24 cellular contexts compared by ENCODE assay signal in genomic region chrX:124226129-124226528, GRCh38.
DNase-seq lines count a peak whose midpoint lies in the region; ATAC-seq and TF ChIP-seq lines count a peak whose summit lies in the region.
"Had no signal": no experiment of that assay in that cellular context is flagged by ENCODE, and none has a peak within 500 bp of the region (broad histone marks: within the 10 kb centered on the region; RNA-seq: fewer than 3 reads in every experiment).

No MANE protein-coding gene starts in this region.

- H3K27ac ChIP-seq in DND-41 (ENCODE audit: low read length) (peak overlapping the region; percentile 47), foreskin keratinocyte (no peak overlapping the region)
- H3K27ac ChIP-seq: C4-2B, cardiac muscle cell, parathyroid adenoma, sigmoid colon, thoracic aorta had no signal

- H3K4me1 Mint-ChIP-seq in activated CD8-positive, alpha-beta memory T cell treated with anti-CD3 and anti-CD28 coated beads, Interleukin-2, amount 10 ng/mL, durations not matched to agents 7 days and 5 days = peaks cover 29% of the 10 kb centered on the region
- H3K4me1 Mint-ChIP-seq: stimulated activated memory B cell treated with anti-CD40 and anti-IgM and Interleukin-4, amounts not matched to agents 10 μg/mL and 1 μg/mL and 100 μg/mL, for 72 hours had no signal

- H3K9me3 ChIP-seq in DND-41 (ENCODE audit: insufficient read depth, low read length, severe bottlenecking) = no peaks in the 10 kb centered on the region
- H3K9me3 ChIP-seq: sigmoid colon, thoracic aorta had no signal

- H3K4me3 ChIP-seq in DND-41 (ENCODE audit: low read depth in 1 of 2, low read length in 2 of 2) = no peak overlapping the region
- H3K4me3 ChIP-seq: cardiac muscle cell, sigmoid colon, thoracic aorta had no signal

- H3K4me1 ChIP-seq in DND-41 (ENCODE audit: insufficient read depth, low read length) (peaks cover 24% of the 10 kb centered on the region), foreskin keratinocyte (no peaks in the 10 kb centered on the region)
- H3K4me1 ChIP-seq: parathyroid adenoma had no signal

- H3K4me3 Mint-ChIP-seq in activated CD8-positive, alpha-beta memory T cell treated with anti-CD3 and anti-CD28 coated beads, Interleukin-2, amount 10 ng/mL, durations not matched to agents 7 days and 5 days = no peak overlapping the region
- H3K4me3 Mint-ChIP-seq: stimulated activated memory B cell treated with anti-CD40 and anti-IgM and Interleukin-4, amounts not matched to agents 10 μg/mL and 1 μg/mL and 100 μg/mL, for 72 hours had no signal

- H3K79me2 ChIP-seq in DND-41 (ENCODE audit: insufficient read depth, low read length) = no peaks in the 10 kb centered on the region
- H3K79me2 ChIP-seq: parathyroid adenoma had no signal

- DNase-seq in activated CD8-positive, alpha-beta memory T cell treated with anti-CD3 and anti-CD28 coated beads, Interleukin-2, amount 10 ng/mL, durations not matched to agents 7 days and 5 days = peak; percentile 43
- no peak for DNase-seq in activated CD8-positive, alpha-beta memory T cell treated with anti-CD3 and anti-CD28 coated beads, Interleukin-2, amount 50 U/mL, for 48 hours
- DNase-seq in DND-41 = no peak
- DNase-seq in RPMI7951 (ENCODE audit: low read depth) = peak; percentile 57
- peak; percentile 20 to 53 for DNase-seq in foreskin keratinocyte
- no peak for DNase-seq in CD1c-positive myeloid dendritic cell (ENCODE audit: extremely low spot score)
- no peak for DNase-seq in D341Med (ENCODE audit: low spot score)
- DNase-seq: ACHN; activated effector memory CD4-positive, alpha-beta T cell treated with Interleukin-2 at 50 U/mL for 16 hours; DMS153; mesenchymal stem cell; NCI-H187; NCI-H2227 treated with DMSO at 0.1 percent for 48 hours; NCI-H774; sigmoid colon; T-helper 9 cell had no signal

- TF ChIP-seq CTCF in DND-41 (IDR thresholded peaks at IDR 0.05; ENCODE audit: borderline replicate concordance, extremely low read depth, low read length, poor library complexity, severe bottlenecking) = no peak
- TF ChIP-seq CTCF in foreskin keratinocyte (conservative IDR thresholded peaks at IDR 0.05) = no peak

- no peaks in the 10 kb centered on the region for H3K36me3 Mint-ChIP-seq in activated CD8-positive, alpha-beta memory T cell treated with anti-CD3 and anti-CD28 coated beads, Interleukin-2, amount 10 ng/mL, durations not matched to agents 7 days and 5 days
- H3K36me3 Mint-ChIP-seq: stimulated activated memory B cell treated with anti-CD40 and anti-IgM and Interleukin-4, amounts not matched to agents 10 μg/mL and 1 μg/mL and 100 μg/mL, for 72 hours had no signal

- peak; percentile 59 for ATAC-seq in activated CD8-positive, alpha-beta memory T cell treated with anti-CD3 and anti-CD28 coated beads, Interleukin-2, amount 10 ng/mL, durations not matched to agents 7 days and 5 days
- ATAC-seq in DND-41 (ENCODE audit: insufficient read depth, low read depth) (peak; percentile 62), foreskin keratinocyte (peak; percentile 88), HG03442 (IDR thresholded peaks at IDR 0.05; ENCODE audit: unreplicated experiment) (no peak)
- ATAC-seq: Panc1; SK-N-SH treated with all-trans-retinoic acid at 6 μM for 48 hours; stimulated activated memory B cell treated with anti-CD40 and anti-IgM and Interleukin-4, amounts not matched to agents 10 μg/mL and 1 μg/mL and 100 μg/mL, for 72 hours had no signal

- H3K9ac ChIP-seq in DND-41 (ENCODE audit: low read depth, low read length) = no peak overlapping the region
- H3K9ac ChIP-seq: parathyroid adenoma had no signal

- H3K27me3 Mint-ChIP-seq in activated CD8-positive, alpha-beta memory T cell treated with anti-CD3 and anti-CD28 coated beads, Interleukin-2, amount 10 ng/mL, durations not matched to agents 7 days and 5 days = no peaks in the 10 kb centered on the region
- H3K27me3 Mint-ChIP-seq: stimulated activated memory B cell treated with anti-CD40 and anti-IgM and Interleukin-4, amounts not matched to agents 10 μg/mL and 1 μg/mL and 100 μg/mL, for 72 hours had no signal

- no peaks in the 10 kb centered on the region for H4K20me1 ChIP-seq in DND-41 (ENCODE audit: insufficient read depth, low read length)

- no peaks in the 10 kb centered on the region for H3K9me3 Mint-ChIP-seq in activated CD8-positive, alpha-beta memory T cell treated with anti-CD3 and anti-CD28 coated beads, Interleukin-2, amount 10 ng/mL, durations not matched to agents 7 days and 5 days (ENCODE audit: low read depth)
- H3K9me3 Mint-ChIP-seq: stimulated activated memory B cell treated with anti-CD40 and anti-IgM and Interleukin-4, amounts not matched to agents 10 μg/mL and 1 μg/mL and 100 μg/mL, for 72 hours had no signal

- H3K36me3 ChIP-seq in DND-41 (ENCODE audit: insufficient read depth, low read length) = no peaks in the 10 kb centered on the region
- H3K36me3 ChIP-seq: cardiac muscle cell, sigmoid colon, thoracic aorta had no signal

- H3K27ac Mint-ChIP-seq in activated CD8-positive, alpha-beta memory T cell treated with anti-CD3 and anti-CD28 coated beads, Interleukin-2, amount 10 ng/mL, durations not matched to agents 7 days and 5 days = peak overlapping the region; percentile 70
- H3K27ac Mint-ChIP-seq: stimulated activated memory B cell treated with anti-CD40 and anti-IgM and Interleukin-4, amounts not matched to agents 10 μg/mL and 1 μg/mL and 100 μg/mL, for 72 hours had no signal

- H3K4me2 ChIP-seq in DND-41 (ENCODE audit: insufficient read depth, low read length) = no peak overlapping the region

- peak overlapping the region; percentile 58 for H2AFZ ChIP-seq in DND-41 (ENCODE audit: low read depth, low read length)
- H2AFZ ChIP-seq: parathyroid adenoma had no signal

- H3K27me3 ChIP-seq in DND-41 (ENCODE audit: insufficient read depth, low read length, poor library complexity) (no peaks in the 10 kb centered on the region), foreskin keratinocyte (no peaks in the 10 kb centered on the region)
- H3K27me3 ChIP-seq: cardiac muscle cell, sigmoid colon had no signal

- CTCF ChIA-PET in activated CD8-positive, alpha-beta memory T cell treated with anti-CD3 and anti-CD28 coated beads, Interleukin-2, amount 10 ng/mL, durations not matched to agents 7 days and 5 days (lab: Charles Lee) = no interaction called here

Comparison
In these comparisons a context has a peak if more than half of its experiments do, and no peak if none do; other contexts are left out.
1. DNase-seq: peak in activated CD8-positive, alpha-beta memory T cell treated with anti-CD3 and anti-CD28 coated beads, Interleukin-2, amount 10 ng/mL, durations not matched to agents 7 days and 5 days (single experiment), RPMI7951 (single experiment) and foreskin keratinocyte (2 of 2); none in activated CD8-positive, alpha-beta memory T cell treated with anti-CD3 and anti-CD28 coated beads, Interleukin-2, amount 50 U/mL, for 48 hours (single experiment), DND-41 (single experiment), CD1c-positive myeloid dendritic cell (single experiment) and D341Med (single experiment).